ENCODE assay signal across 1 cellular context in the genomic region with DNA sequence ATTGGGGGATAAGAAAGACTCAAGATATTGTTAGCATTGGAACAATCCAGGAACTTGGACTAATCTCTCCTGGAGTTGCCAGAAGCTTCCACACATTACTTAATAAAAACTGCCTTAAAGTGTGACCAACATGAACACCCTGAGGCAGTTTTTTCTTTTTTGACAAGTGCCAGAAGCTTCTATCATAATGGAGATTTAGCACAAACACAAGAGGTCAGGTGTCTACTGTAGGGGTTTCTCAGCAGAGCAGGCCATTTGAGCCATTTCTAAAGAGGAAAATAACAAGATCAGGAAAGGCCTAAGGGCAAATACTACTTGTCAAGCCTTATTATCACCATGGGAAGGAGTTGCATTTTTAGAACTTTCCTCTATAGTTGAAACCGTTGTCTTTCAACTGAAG.
TF ChIP-seq lines count a peak whose summit lies in the region.

No MANE protein-coding gene starts in this region.

TF ChIP-seq in GM12878, 131 proteins besides CTCF, POLR2A, EP300 and RAD21 (continued from another document):
- TF ChIP-seq, protein P1, sequence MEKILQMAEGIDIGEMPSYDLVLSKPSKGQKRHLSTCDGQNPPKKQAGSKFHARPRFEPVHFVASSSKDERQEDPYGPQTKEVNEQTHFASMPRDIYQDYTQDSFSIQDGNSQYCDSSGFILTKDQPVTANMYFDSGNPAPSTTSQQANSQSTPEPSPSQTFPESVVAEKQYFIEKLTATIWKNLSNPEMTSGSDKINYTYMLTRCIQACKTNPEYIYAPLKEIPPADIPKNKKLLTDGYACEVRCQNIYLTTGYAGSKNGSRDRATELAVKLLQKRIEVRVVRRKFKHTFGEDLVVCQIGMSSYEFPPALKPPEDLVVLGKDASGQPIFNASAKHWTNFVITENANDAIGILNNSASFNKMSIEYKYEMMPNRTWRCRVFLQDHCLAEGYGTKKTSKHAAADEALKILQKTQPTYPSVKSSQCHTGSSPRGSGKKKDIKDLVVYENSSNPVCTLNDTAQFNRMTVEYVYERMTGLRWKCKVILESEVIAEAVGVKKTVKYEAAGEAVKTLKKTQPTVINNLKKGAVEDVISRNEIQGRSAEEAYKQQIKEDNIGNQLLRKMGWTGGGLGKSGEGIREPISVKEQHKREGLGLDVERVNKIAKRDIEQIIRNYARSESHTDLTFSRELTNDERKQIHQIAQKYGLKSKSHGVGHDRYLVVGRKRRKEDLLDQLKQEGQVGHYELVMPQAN (conservative IDR thresholded peaks at IDR 0.05) = no peak
- TF ChIP-seq, protein P2, sequence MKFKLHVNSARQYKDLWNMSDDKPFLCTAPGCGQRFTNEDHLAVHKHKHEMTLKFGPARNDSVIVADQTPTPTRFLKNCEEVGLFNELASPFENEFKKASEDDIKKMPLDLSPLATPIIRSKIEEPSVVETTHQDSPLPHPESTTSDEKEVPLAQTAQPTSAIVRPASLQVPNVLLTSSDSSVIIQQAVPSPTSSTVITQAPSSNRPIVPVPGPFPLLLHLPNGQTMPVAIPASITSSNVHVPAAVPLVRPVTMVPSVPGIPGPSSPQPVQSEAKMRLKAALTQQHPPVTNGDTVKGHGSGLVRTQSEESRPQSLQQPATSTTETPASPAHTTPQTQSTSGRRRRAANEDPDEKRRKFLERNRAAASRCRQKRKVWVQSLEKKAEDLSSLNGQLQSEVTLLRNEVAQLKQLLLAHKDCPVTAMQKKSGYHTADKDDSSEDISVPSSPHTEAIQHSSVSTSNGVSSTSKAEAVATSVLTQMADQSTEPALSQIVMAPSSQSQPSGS (IDR thresholded peaks at IDR 0.05; ENCODE audit: low read length) = no peak
- TF ChIP-seq FOXK2 (IDR thresholded peaks at IDR 0.05) (no peak), NR2F1 (conservative IDR thresholded peaks at IDR 0.05) (no peak), HDGF (IDR thresholded peaks at IDR 0.05) (no peak)
- TF ChIP-seq, protein P3, sequence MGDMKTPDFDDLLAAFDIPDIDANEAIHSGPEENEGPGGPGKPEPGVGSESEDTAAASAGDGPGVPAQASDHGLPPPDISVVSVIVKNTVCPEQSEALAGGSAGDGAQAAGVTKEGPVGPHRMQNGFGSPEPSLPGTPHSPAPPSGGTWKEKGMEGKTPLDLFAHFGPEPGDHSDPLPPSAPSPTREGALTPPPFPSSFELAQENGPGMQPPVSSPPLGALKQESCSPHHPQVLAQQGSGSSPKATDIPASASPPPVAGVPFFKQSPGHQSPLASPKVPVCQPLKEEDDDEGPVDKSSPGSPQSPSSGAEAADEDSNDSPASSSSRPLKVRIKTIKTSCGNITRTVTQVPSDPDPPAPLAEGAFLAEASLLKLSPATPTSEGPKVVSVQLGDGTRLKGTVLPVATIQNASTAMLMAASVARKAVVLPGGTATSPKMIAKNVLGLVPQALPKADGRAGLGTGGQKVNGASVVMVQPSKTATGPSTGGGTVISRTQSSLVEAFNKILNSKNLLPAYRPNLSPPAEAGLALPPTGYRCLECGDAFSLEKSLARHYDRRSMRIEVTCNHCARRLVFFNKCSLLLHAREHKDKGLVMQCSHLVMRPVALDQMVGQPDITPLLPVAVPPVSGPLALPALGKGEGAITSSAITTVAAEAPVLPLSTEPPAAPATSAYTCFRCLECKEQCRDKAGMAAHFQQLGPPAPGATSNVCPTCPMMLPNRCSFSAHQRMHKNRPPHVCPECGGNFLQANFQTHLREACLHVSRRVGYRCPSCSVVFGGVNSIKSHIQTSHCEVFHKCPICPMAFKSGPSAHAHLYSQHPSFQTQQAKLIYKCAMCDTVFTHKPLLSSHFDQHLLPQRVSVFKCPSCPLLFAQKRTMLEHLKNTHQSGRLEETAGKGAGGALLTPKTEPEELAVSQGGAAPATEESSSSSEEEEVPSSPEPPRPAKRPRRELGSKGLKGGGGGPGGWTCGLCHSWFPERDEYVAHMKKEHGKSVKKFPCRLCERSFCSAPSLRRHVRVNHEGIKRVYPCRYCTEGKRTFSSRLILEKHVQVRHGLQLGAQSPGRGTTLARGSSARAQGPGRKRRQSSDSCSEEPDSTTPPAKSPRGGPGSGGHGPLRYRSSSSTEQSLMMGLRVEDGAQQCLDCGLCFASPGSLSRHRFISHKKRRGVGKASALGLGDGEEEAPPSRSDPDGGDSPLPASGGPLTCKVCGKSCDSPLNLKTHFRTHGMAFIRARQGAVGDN (IDR thresholded peaks at IDR 0.05) = no peak
TF ChIP-seq in GM12878: peak in this region for 0.
